35 cellular contexts compared by ENCODE assay signal in the genomic region with DNA sequence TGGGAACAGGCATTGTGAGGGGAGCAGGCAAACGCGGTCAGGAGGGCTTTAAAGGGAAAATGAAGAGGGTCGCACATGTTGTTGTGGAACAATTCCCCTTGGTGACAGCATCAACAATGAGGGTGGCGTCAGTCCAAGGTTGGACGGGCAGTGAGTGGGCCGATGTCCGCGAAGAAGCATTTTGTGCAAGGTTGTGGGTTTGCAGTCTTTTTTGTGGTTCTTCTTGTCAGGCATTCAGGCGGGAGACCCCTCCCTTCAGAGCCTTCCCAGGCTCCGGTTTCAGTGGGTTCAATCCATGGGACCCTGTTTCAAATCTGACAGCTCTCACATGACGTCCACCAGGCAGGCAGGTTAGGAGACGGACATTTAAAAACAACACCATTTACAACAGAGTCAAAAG. TPM values are rescaled to one million over a fixed set of nuclear protein-coding genes. Genes with fewer than 3 reads are reported as not detected.
"Had no signal": no experiment of that assay in that cellular context is flagged by ENCODE, and none has a peak within 500 bp of the region (broad histone marks: within the 10 kb centered on the region; RNA-seq: fewer than 3 reads in every experiment).

No MANE protein-coding gene starts in this region.

- H3K4me3 ChIP-seq: colonic mucosa, esophagus squamous epithelium, neural progenitor cell, right atrium auricular region, spleen, tibial nerve had no signal

- H3K36me3 ChIP-seq: colonic mucosa, esophagus squamous epithelium, neural progenitor cell, right atrium auricular region, spleen, tibial nerve, WERI-Rb-1 had no signal

- H3K4me3 Mint-ChIP-seq: activated CD8-positive, alpha-beta T cell treated with anti-CD3 and anti-CD28 coated beads for 36 hours; activated naive CD4-positive, alpha-beta T cell treated with anti-CD3 and anti-CD28 coated beads, Interleukin-2, amount 50 U/mL, for 24 hours; neural progenitor cell; T-helper 1 cell treated with Interleukin-12 subunit alpha and Interleukin-12 subunit beta and Interleukin-4 antibody, amounts not matched to agents 30 μg/mL and 1 μg/mL, for 36 hours had no signal

- H3K4me1 Mint-ChIP-seq: activated naive CD4-positive, alpha-beta T cell treated with anti-CD3 and anti-CD28 coated beads, Interleukin-2, amount 50 U/mL, for 24 hours had no signal

- H3K4me1 ChIP-seq: esophagus squamous epithelium, neural progenitor cell, tibial nerve had no signal

- DNase-seq: activated CD4-positive, alpha-beta T cell treated with anti-CD3 and anti-CD28 coated beads, Interleukin-2, amount 50 U/mL, for 1 hour; activated CD8-positive, alpha-beta T cell treated with anti-CD3 and anti-CD28 coated beads for 36 hours; activated T-cell treated with anti-CD3 and anti-CD28 coated beads, Interleukin-2, amount 50 U/mL, for 48 hours; anterior cingulate cortex; cerebellar nuclear complex; colonic mucosa; effector CD8-positive, alpha-beta T cell; esophagus squamous epithelium; foreskin melanocyte; midbrain; occipital lobe; spleen; stimulated activated naive CD4-positive, alpha-beta T cell treated with Interleukin-2 at 50 U/mL for 16 hours; SW 1271; T-helper 9 cell; WERI-Rb-1 had no signal

- H3K36me3 Mint-ChIP-seq: activated naive CD4-positive, alpha-beta T cell treated with anti-CD3 and anti-CD28 coated beads, Interleukin-2, amount 50 U/mL, for 24 hours; neural progenitor cell had no signal

- H3K27ac ChIP-seq: colonic mucosa, epithelial cell of prostate, esophagus squamous epithelium, neural progenitor cell, parathyroid adenoma, right atrium auricular region, spleen, tibial nerve, WERI-Rb-1 had no signal

- H3K27me3 ChIP-seq: right atrium auricular region had no signal

- H3K9me3 Mint-ChIP-seq: activated CD8-positive, alpha-beta T cell treated with anti-CD3 and anti-CD28 coated beads for 36 hours; activated naive CD4-positive, alpha-beta T cell treated with anti-CD3 and anti-CD28 coated beads, Interleukin-2, amount 50 U/mL, for 24 hours; activated T-helper 2 cell treated with anti-CD3 and anti-CD28 coated beads, Interferon-gamma antibody, Interleukin-2, Interleukin-4, amounts not matched to agents 10 μg/mL and 5 μg/mL and 100 μg/mL, durations not matched to agents 14 hours and 24 hours and 36 hours; neural progenitor cell; T-helper 1 cell treated with Interleukin-12 subunit alpha and Interleukin-12 subunit beta and Interleukin-4 antibody, amounts not matched to agents 30 μg/mL and 1 μg/mL, for 36 hours had no signal

- ATAC-seq: activated CD4-positive, CD25-positive, alpha-beta regulatory T cell treated with anti-CD3 and anti-CD28 coated beads, Interleukin-2, amount 50 U/mL, for 24 hours; activated CD8-positive, alpha-beta T cell treated with anti-CD3 and anti-CD28 coated beads for 36 hours had no signal

- FAIRE-seq: bronchial epithelial cell, endometrium, islet of Langerhans, TTC549 had no signal

- H3K27ac Mint-ChIP-seq: activated CD8-positive, alpha-beta T cell treated with anti-CD3 and anti-CD28 coated beads for 36 hours; activated naive CD4-positive, alpha-beta T cell treated with anti-CD3 and anti-CD28 coated beads, Interleukin-2, amount 50 U/mL, for 24 hours; activated T-helper 2 cell treated with anti-CD3 and anti-CD28 coated beads, Interferon-gamma antibody, Interleukin-2, Interleukin-4, amounts not matched to agents 10 μg/mL and 5 μg/mL and 100 μg/mL, durations not matched to agents 14 hours and 24 hours and 36 hours; neural progenitor cell; T-helper 1 cell treated with Interleukin-12 subunit alpha and Interleukin-12 subunit beta and Interleukin-4 antibody, amounts not matched to agents 30 μg/mL and 1 μg/mL, for 36 hours had no signal

- H3K9me3 ChIP-seq: colonic mucosa, esophagus squamous epithelium, right atrium auricular region, spleen had no signal

RNA-seq across cellular contexts. Expression of a gene that starts 11.1 kb away (rescaled TPM):
- total RNA-seq: activated CD8-positive, alpha-beta T cell treated with anti-CD3 and anti-CD28 coated beads for 36 hours; activated T-helper 2 cell treated with anti-CD3 and anti-CD28 coated beads, Interferon-gamma antibody, Interleukin-2, Interleukin-4, amounts not matched to agents 10 μg/mL and 5 μg/mL and 100 μg/mL, durations not matched to agents 14 hours and 24 hours and 36 hours; bronchial epithelial cell; dermis microvascular lymphatic vessel endothelial cell; esophagus squamous epithelium; glomerular endothelial cell; lower leg skin; occipital lobe; pulmonary artery endothelial cell; right atrium auricular region; urinary bladder had no signal
- polyA plus RNA-seq: urinary bladder had no signal

RNA-seq across cellular contexts. Expression of a gene that starts 34.9 kb away (rescaled TPM):
- total RNA-seq: activated CD8-positive, alpha-beta T cell treated with anti-CD3 and anti-CD28 coated beads for 36 hours; activated T-helper 2 cell treated with anti-CD3 and anti-CD28 coated beads, Interferon-gamma antibody, Interleukin-2, Interleukin-4, amounts not matched to agents 10 μg/mL and 5 μg/mL and 100 μg/mL, durations not matched to agents 14 hours and 24 hours and 36 hours; bronchial epithelial cell; dermis microvascular lymphatic vessel endothelial cell; esophagus squamous epithelium; glomerular endothelial cell; lower leg skin; occipital lobe; pulmonary artery endothelial cell; right atrium auricular region; spleen; temporal lobe; tibial nerve; urinary bladder had no signal
- polyA plus RNA-seq: spleen, urinary bladder had no signal
